Comparison of ENCODE assay signal across 8 cellular contexts in genomic region chr15:67127925-67128324, GRCh38.
A peak's percentile ranks its signal among the peaks of the same experiment; 100 is the strongest.
DNase-seq lines count a peak whose midpoint lies in the region; ATAC-seq, FAIRE-seq and TF ChIP-seq lines count a peak whose summit lies in the region.

No MANE protein-coding gene starts in this region.

- no TSS peak for BruUV-seq in PC-9 (replicated peaks; lab: Mats Ljungman, UMichigan)

- H4K20me1 ChIP-seq in PC-9 (ENCODE audit: insufficient read depth) = no peaks in the 10 kb centered on the region; the same call in 1 of the 2 replicates

- FAIRE-seq in GM12892 (lab: Jason Lieb, UNC) = no peak

- H3K9me3 ChIP-seq in PC-9 (ENCODE audit: insufficient read depth, low read depth) = no peaks in the 10 kb centered on the region

- ATAC-seq in HG03139 (IDR thresholded peaks at IDR 0.05; ENCODE audit: unreplicated experiment) (no peak), HG03039 (IDR thresholded peaks at IDR 0.05; ENCODE audit: unreplicated experiment) (no peak)

- no peaks in the 10 kb centered on the region for H3K27me3 ChIP-seq in PC-9 (ENCODE audit: insufficient read depth, low read depth)

- peak overlapping the region; percentile 94 for H3K4me2 ChIP-seq in PC-9

- no peak for TF ChIP-seq POLR2A in GM12892 (IDR thresholded peaks at IDR 0.05; ENCODE audit: low read depth, low read length)

- peaks cover 91% of the 10 kb centered on the region for H3K79me2 ChIP-seq in PC-9 (ENCODE audit: low read depth)

- in situ Hi-C loops in G401 (cut with HindIII; ENCODE audit: low sequenced_read_pairs) = no loop called here

- H3K9me2 ChIP-seq in PC-9 (ENCODE audit: insufficient read depth) = no peaks in the 10 kb centered on the region

- no peak overlapping the region for H2AFZ ChIP-seq in PC-9

- CTCF ChIA-PET in PC-9 (lab: Charles Lee) = no interaction called here

- peaks cover 24% of the 10 kb centered on the region for H3K36me3 ChIP-seq in PC-9 (ENCODE audit: low read depth)

- POLR2A ChIA-PET in PC-9 (lab: Charles Lee; ENCODE audit: unreplicated experiment) = interaction anchor here (0.5 to 0.6 kb wide), 2 partner anchors 54 to 55 kb away, joined by 6 to 9 read pairs; no protein-coding TSS in a partner anchor

- intact Hi-C loops in PC-9 (cut with micrococcal nuclease; ENCODE audit: unreplicated experiment) (loop anchor here (1.0 to 10.0 kb wide), 4 partner anchors 19 to 707 kb away; partner anchors contain the start of gene SMAD3), posterior vena cava (cut with DNase I) (loop anchor here in 1 of 2 donors (5.0 kb wide), 1 partner anchor 81 kb away; no protein-coding TSS in a partner anchor)

- H3K4me3 ChIP-seq in PC-9 (peak overlapping the region; percentile 43; the same call in 1 of the 2 replicates), epithelial cell of proximal tubule (ENCODE audit: low read depth, low read length) (no peak overlapping the region)

- peaks cover 83% of the 10 kb centered on the region for H3K4me1 ChIP-seq in PC-9 (replicated peaks; ENCODE audit: insufficient read depth)

- TF ChIP-seq CTCF in PC-9 (conservative IDR thresholded peaks at IDR 0.05) (no peak), epithelial cell of proximal tubule (conservative IDR thresholded peaks at IDR 0.05; ENCODE audit: low read depth, low read length) (no peak)

- peak; percentile 98 for DNase-seq in EL
- peak; percentile 48 to 75 for DNase-seq in PC-9
- DNase-seq in epithelial cell of proximal tubule (ENCODE audit: low read depth) = peak; percentile 92
- DNase-seq in posterior vena cava (ENCODE audit: low spot score) = peak; percentile 73
- DNase-seq in G401 (ENCODE audit: low spot score) = no peak
- no peak for DNase-seq in GM12892 (ENCODE audit: insufficient read length)

- H3F3A ChIP-seq in PC-9 (ENCODE audit: insufficient read depth, low read depth) = peaks cover 59% of the 10 kb centered on the region

- H3K27ac ChIP-seq in PC-9 = peak overlapping the region; percentile 98

Comparison
In these comparisons a context has a peak if more than half of its experiments do, and no peak if none do; other contexts are left out.
1. DNase-seq: peak in EL (single experiment), PC-9 (2 of 2), epithelial cell of proximal tubule (single experiment) and posterior vena cava (single experiment); none in G401 (single experiment) and GM12892 (single experiment).